Comparison of ENCODE assay signal across 9 cellular contexts in the genomic region with DNA sequence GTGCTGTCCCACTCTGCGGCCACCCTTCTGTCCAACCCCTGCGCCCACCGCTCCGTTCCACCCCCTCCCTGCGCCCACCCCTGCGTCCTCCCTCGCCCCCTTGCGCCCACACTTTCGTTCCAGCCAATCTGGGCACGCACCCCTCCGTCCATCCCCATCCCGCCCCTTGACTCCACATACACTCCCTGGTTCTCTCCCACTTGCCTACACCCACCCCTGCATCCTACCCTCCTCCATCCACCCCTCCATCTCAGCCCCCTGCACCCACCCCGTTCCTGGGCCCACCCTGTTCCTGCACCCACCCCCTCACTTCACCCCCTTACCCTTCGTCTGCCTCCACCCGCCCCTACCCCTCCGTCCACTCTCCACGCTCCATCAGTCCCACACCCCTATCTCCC. TPM values are rescaled to one million over a fixed set of nuclear protein-coding genes. Genes with fewer than 3 reads are reported as not detected.
DNase-seq lines count a peak whose midpoint lies in the region; ATAC-seq and TF ChIP-seq lines count a peak whose summit lies in the region.
"Had no signal": no experiment of that assay in that cellular context is flagged by ENCODE, and none has a peak within 500 bp of the region (broad histone marks: within the 10 kb centered on the region; RNA-seq: fewer than 3 reads in every experiment).

No MANE protein-coding gene starts in this region.

- TF ChIP-seq CTCF in GM20000 (IDR thresholded peaks at IDR 0.05; ENCODE audit: extremely low read depth, missing control alignments) (no peak), WTC11 (IDR thresholded peaks at IDR 0.05) (no peak)

- CTCF ChIA-PET in WTC11 (lab: Charles Lee): interaction anchor here (1.0 to 1.6 kb wide), 2 partner anchors 31 to 243 kb away, joined by 3 to 7 read pairs; a partner anchor contains a TSS

- H3K27ac Mint-ChIP-seq in WTC11: no peak overlapping the region
- H3K27ac Mint-ChIP-seq in stimulated activated naive B cell treated with anti-CD40 and anti-IgM and Interleukin-4, amounts not matched to agents 10 μg/mL and 1 μg/mL and 100 μg/mL, for 72 hours: no peak overlapping the region
- H3K27ac Mint-ChIP-seq: IgD-negative memory B cell had no signal

- peak; percentile 38 for ATAC-seq in WTC11
- no peak for ATAC-seq in stimulated activated naive B cell treated with anti-CD40 and anti-IgM and Interleukin-4, amounts not matched to agents 10 μg/mL and 1 μg/mL and 100 μg/mL, for 72 hours (replicated peaks)

- H3K27me3 Mint-ChIP-seq in WTC11 (ENCODE audit: low read depth): peaks cover 20% of the 10 kb centered on the region
- peaks cover 12 to 42% of the 10 kb centered on the region in 2 donors for H3K27me3 Mint-ChIP-seq in stimulated activated naive B cell treated with anti-CD40 and anti-IgM and Interleukin-4, amounts not matched to agents 10 μg/mL and 1 μg/mL and 100 μg/mL, for 72 hours

- H3K4me1 Mint-ChIP-seq in WTC11: peaks cover 3% of the 10 kb centered on the region; the same call in 1 of the 2 replicates
- peaks cover 5 to 19% of the 10 kb centered on the region in 2 donors for H3K4me1 Mint-ChIP-seq in stimulated activated naive B cell treated with anti-CD40 and anti-IgM and Interleukin-4, amounts not matched to agents 10 μg/mL and 1 μg/mL and 100 μg/mL, for 72 hours

- peaks cover 8% of the 10 kb centered on the region for H3K9me3 Mint-ChIP-seq in WTC11
- no peaks in the 10 kb centered on the region for H3K9me3 Mint-ChIP-seq in stimulated activated naive B cell treated with anti-CD40 and anti-IgM and Interleukin-4, amounts not matched to agents 10 μg/mL and 1 μg/mL and 100 μg/mL, for 72 hours
- H3K9me3 Mint-ChIP-seq: IgD-negative memory B cell had no signal

- peak overlapping the region; percentile 38; the same call in 1 of the 2 replicates for H3K4me3 ChIP-seq in iPS-18c (ENCODE audit: insufficient read depth, low read depth, low read length)

- peak; percentile 66 for DNase-seq in GM20000 (ENCODE audit: low spot score)
- DNase-seq in WTC11 (ENCODE audit: low spot score): peak; percentile 62
- DNase-seq in stimulated activated naive B cell treated with anti-CD40 and anti-IgM and Interleukin-4, amounts not matched to agents 10 μg/mL and 1 μg/mL and 100 μg/mL, for 72 hours: no peak
- DNase-seq in foreskin melanocyte: no peak
- DNase-seq in activated naive CD4-positive, alpha-beta T cell (lab: John Stamatoyannopoulos, UW): no peak
- no peak for DNase-seq in UCSD-AML1 (lab: John Stamatoyannopoulos, UW; ENCODE audit: unreplicated experiment)
- DNase-seq: activated naive CD4-positive, alpha-beta T cell treated with anti-CD3 and anti-CD28 coated beads, Interleukin-2, amount 50 U/mL, for 16 hours had no signal

- peaks cover 10% of the 10 kb centered on the region for H3K36me3 Mint-ChIP-seq in WTC11
- H3K36me3 Mint-ChIP-seq in stimulated activated naive B cell treated with anti-CD40 and anti-IgM and Interleukin-4, amounts not matched to agents 10 μg/mL and 1 μg/mL and 100 μg/mL, for 72 hours: no peaks in the 10 kb centered on the region
- H3K36me3 Mint-ChIP-seq: IgD-negative memory B cell had no signal

- H3K9me3 ChIP-seq in iPS-18c (ENCODE audit: control insufficient read depth, insufficient read depth, low read length): peaks cover 5% of the 10 kb centered on the region

- peak overlapping the region; percentile 66 for H3K4me3 Mint-ChIP-seq in WTC11
- H3K4me3 Mint-ChIP-seq in stimulated activated naive B cell treated with anti-CD40 and anti-IgM and Interleukin-4, amounts not matched to agents 10 μg/mL and 1 μg/mL and 100 μg/mL, for 72 hours: peak overlapping the region; percentile 76 to 83

- POLR2A ChIA-PET in WTC11 (lab: Charles Lee): interaction anchor here (0.6 to 0.7 kb wide), 2 partner anchors 12 to 1229 kb away, joined by 3 read pairs; no protein-coding TSS in a partner anchor

TF ChIP-seq in WTC11, 78 proteins besides CTCF, POLR2A, EP300 and RAD21:
- TF ChIP-seq, protein P1, sequence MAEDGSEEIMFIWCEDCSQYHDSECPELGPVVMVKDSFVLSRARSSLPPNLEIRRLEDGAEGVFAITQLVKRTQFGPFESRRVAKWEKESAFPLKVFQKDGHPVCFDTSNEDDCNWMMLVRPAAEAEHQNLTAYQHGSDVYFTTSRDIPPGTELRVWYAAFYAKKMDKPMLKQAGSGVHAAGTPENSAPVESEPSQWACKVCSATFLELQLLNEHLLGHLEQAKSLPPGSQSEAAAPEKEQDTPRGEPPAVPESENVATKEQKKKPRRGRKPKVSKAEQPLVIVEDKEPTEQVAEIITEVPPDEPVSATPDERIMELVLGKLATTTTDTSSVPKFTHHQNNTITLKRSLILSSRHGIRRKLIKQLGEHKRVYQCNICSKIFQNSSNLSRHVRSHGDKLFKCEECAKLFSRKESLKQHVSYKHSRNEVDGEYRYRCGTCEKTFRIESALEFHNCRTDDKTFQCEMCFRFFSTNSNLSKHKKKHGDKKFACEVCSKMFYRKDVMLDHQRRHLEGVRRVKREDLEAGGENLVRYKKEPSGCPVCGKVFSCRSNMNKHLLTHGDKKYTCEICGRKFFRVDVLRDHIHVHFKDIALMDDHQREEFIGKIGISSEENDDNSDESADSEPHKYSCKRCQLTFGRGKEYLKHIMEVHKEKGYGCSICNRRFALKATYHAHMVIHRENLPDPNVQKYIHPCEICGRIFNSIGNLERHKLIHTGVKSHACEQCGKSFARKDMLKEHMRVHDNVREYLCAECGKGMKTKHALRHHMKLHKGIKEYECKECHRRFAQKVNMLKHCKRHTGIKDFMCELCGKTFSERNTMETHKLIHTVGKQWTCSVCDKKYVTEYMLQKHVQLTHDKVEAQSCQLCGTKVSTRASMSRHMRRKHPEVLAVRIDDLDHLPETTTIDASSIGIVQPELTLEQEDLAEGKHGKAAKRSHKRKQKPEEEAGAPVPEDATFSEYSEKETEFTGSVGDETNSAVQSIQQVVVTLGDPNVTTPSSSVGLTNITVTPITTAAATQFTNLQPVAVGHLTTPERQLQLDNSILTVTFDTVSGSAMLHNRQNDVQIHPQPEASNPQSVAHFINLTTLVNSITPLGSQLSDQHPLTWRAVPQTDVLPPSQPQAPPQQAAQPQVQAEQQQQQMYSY (CRISPR knock-in tag; IDR thresholded peaks at IDR 0.05): peak; percentile 35; the same call in 1 of the 2 replicates
- TF ChIP-seq, protein P2, sequence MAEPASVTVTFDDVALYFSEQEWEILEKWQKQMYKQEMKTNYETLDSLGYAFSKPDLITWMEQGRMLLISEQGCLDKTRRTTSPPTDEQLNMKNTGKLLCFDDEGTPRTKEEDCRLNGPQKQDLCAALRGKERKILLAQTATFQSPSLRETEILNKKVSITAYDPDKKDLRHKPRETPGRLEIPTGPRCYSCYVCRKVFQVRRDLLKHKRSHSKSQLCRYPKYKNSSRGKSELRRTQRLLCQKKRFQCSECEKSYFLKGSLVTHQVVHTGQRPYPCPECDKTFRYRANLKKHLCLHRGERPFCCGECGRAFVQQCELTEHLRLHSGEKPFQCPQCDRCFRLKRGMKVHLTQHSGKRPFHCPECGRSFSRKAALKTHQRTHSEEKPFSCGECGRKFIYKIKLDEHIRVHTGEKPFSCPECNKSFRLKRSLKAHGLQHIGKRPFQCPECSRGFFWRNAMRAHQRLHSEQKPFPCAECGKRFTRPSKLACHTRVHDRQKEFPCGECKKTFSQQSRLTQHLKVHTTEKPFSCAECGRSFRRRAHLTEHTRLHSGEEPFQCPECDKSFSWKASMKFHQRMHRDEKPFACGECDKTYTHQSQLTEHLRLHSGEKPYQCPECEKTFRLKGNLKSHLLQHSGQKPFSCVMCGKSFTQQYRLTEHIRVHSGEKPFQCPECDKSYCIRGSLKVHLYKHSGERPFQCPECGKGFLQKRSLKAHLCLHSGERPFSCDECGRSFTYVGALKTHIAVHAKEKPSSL (CRISPR knock-in tag; conservative IDR thresholded peaks at IDR 0.05): no peak

RNA-seq across cellular contexts. Expression of a gene that starts 7.0 kb away (rescaled TPM):
- total RNA-seq in WTC11 (2021): 12.0 to 16.4 TPM (median 15.9 TPM) in 3 replicates

RNA-seq across cellular contexts. Expression of a gene that starts 11.4 kb away (rescaled TPM):
- 33.0 to 38.6 TPM (median 36.3 TPM) in 3 replicates for total RNA-seq in WTC11 (2021)

RNA-seq across cellular contexts. Expression of a gene that starts 30.6 kb away (rescaled TPM):
- total RNA-seq in WTC11 (2021): 22.5 to 38.7 TPM (median 29.5 TPM) in 3 replicates

RNA-seq across cellular contexts. Expression of a gene that starts 49.7 kb away (rescaled TPM):
- total RNA-seq in WTC11 (2021): 13.4 to 16.6 TPM (median 14.2 TPM) in 3 replicates

RNA-seq across cellular contexts. Expression of a gene that starts 53.0 kb away (rescaled TPM):
- total RNA-seq in WTC11 (2021): 0.94 to 1.6 TPM (median 0.98 TPM) in 3 replicates

Comparison
In these comparisons a context has a peak if more than half of its experiments do, and no peak if none do; other contexts are left out.
1. DNase-seq: peak in GM20000 (single experiment) and WTC11 (single experiment); none in stimulated activated naive B cell treated with anti-CD40 and anti-IgM and Interleukin-4, amounts not matched to agents 10 μg/mL and 1 μg/mL and 100 μg/mL, for 72 hours (single experiment), foreskin melanocyte (single experiment), activated naive CD4-positive, alpha-beta T cell (0 of 4) and UCSD-AML1 (single experiment).